In genomic region chr11:126634963-126635362, GRCh38 we compare ENCODE assay signal across 21 cellular contexts.
"Had no signal": no experiment of that assay in that cellular context is flagged by ENCODE, and none has a peak within 500 bp of the region (broad histone marks: within the 10 kb centered on the region; RNA-seq: fewer than 3 reads in every experiment).

No MANE protein-coding gene starts in this region.

- H3K9me3 Mint-ChIP-seq: memory B cell; mesothelial cell of epicardium; natural killer cell; neural crest cell; stimulated activated effector memory CD8-positive, alpha-beta T cell treated with anti-CD3 and anti-CD28 coated beads, Interleukin-12 subunit alpha, Interleukin-12 subunit beta, amount 100 ng/mL, for 72 hours; stimulated activated naive CD8-positive, alpha-beta T cell treated with anti-CD3 and anti-CD28 coated beads, Interleukin-15, Interleukin-2, amounts not matched to agents 100 ng/mL and 50 ng/mL, for 24 hours had no signal

- H3K9me3 ChIP-seq: lower lobe of right lung, pancreas, testis, tibial nerve had no signal

- H3K4me3 Mint-ChIP-seq: memory B cell; mesothelial cell of epicardium; natural killer cell; neural crest cell; stimulated activated effector memory CD8-positive, alpha-beta T cell treated with anti-CD3 and anti-CD28 coated beads, Interleukin-12 subunit alpha, Interleukin-12 subunit beta, amount 100 ng/mL, for 72 hours; stimulated activated naive CD8-positive, alpha-beta T cell treated with anti-CD3 and anti-CD28 coated beads, Interleukin-15, Interleukin-2, amounts not matched to agents 100 ng/mL and 50 ng/mL, for 24 hours had no signal

- H3K27ac ChIP-seq: foreskin keratinocyte, lower lobe of right lung, pancreas, testis, tibial nerve had no signal

- H3K27me3 ChIP-seq: foreskin keratinocyte, pancreas, testis, tibial nerve had no signal

- H3K27ac Mint-ChIP-seq: memory B cell; mesothelial cell of epicardium; natural killer cell; progenitor cell of endocrine pancreas; stimulated activated effector memory CD8-positive, alpha-beta T cell treated with anti-CD3 and anti-CD28 coated beads, Interleukin-12 subunit alpha, Interleukin-12 subunit beta, amount 100 ng/mL, for 72 hours; stimulated activated naive CD8-positive, alpha-beta T cell treated with anti-CD3 and anti-CD28 coated beads, Interleukin-15, Interleukin-2, amounts not matched to agents 100 ng/mL and 50 ng/mL, for 24 hours had no signal

- H3K4me1 ChIP-seq: foreskin keratinocyte, lower lobe of right lung, pancreas, testis, tibial nerve had no signal

- H3K36me3 ChIP-seq: lower lobe of right lung, pancreas, tibial nerve had no signal

- H3K4me1 Mint-ChIP-seq: memory B cell; natural killer cell; stimulated activated effector memory CD8-positive, alpha-beta T cell treated with anti-CD3 and anti-CD28 coated beads, Interleukin-12 subunit alpha, Interleukin-12 subunit beta, amount 100 ng/mL, for 72 hours had no signal

- H3K4me3 ChIP-seq: lower lobe of right lung, pancreas, testis, tibial nerve had no signal

- ATAC-seq: foreskin keratinocyte; lower lobe of right lung; natural killer cell; pancreas; right cardiac atrium; stimulated activated effector memory CD8-positive, alpha-beta T cell treated with anti-CD3 and anti-CD28 coated beads, Interleukin-12 subunit alpha, Interleukin-12 subunit beta, amount 100 ng/mL, for 72 hours had no signal

- DNase-seq: cerebellar nuclear complex; dermis blood vessel endothelial cell; erythroblast; foreskin keratinocyte; kidney glomerular epithelial cell; lower lobe of right lung; natural killer cell; occipital lobe; pancreas; right cardiac atrium; small intestine; stimulated activated CD4-positive, alpha-beta T cell treated with anti-CD3 and anti-CD28 coated beads, Interleukin-2, amount 100 ng/mL, for 48 hours; stimulated activated CD8-positive, alpha-beta memory T cell treated with anti-CD3 and anti-CD28 coated beads, Interleukin-4, amount 100 ng/mL, for 48 hours; testis had no signal

- H3K36me3 Mint-ChIP-seq: memory B cell; mesothelial cell of epicardium; natural killer cell; stimulated activated effector memory CD8-positive, alpha-beta T cell treated with anti-CD3 and anti-CD28 coated beads, Interleukin-12 subunit alpha, Interleukin-12 subunit beta, amount 100 ng/mL, for 72 hours had no signal
